10 cellular contexts compared by ENCODE assay signal in genomic region chr9:6845881-6846280, GRCh38.
A peak's percentile ranks its signal among the peaks of the same experiment; 100 is the strongest.
DNase-seq lines count a peak whose midpoint lies in the region; ATAC-seq and TF ChIP-seq lines count a peak whose summit lies in the region.
"Had no signal": no experiment of that assay in that cellular context is flagged by ENCODE, and none has a peak within 500 bp of the region (broad histone marks: within the 10 kb centered on the region; RNA-seq: fewer than 3 reads in every experiment).

No MANE protein-coding gene starts in this region.

- WGBS in heart right ventricle, 2 donors, result 46 to 64% methylated on average over 2 of the region's 2 CpGs
- WGBS in trophoblast cell (ENCODE audit: extremely low coverage, insufficient coverage, insufficient read length), result no CpG with 5 or more reads among the region's 2 CpGs

- no peak overlapping the region for H4K8ac ChIP-seq in trophoblast cell (ENCODE audit: low read depth, low read length)

- H3K79me1 ChIP-seq in trophoblast cell (ENCODE audit: low read length), result no peaks in the 10 kb centered on the region

- H3K23ac ChIP-seq in trophoblast cell (ENCODE audit: low read length), result no peak overlapping the region

- H2BK5ac ChIP-seq in trophoblast cell (ENCODE audit: low read depth, low read length, poor library complexity), result no peak overlapping the region

- H3K4me1 Mint-ChIP-seq in activated CD8-positive, alpha-beta memory T cell treated with anti-CD3 and anti-CD28 coated beads, Interleukin-2, amount 10 ng/mL, durations not matched to agents 7 days and 5 days, result peaks cover 1% of the 10 kb centered on the region

- no peak overlapping the region for H3K4me3 Mint-ChIP-seq in activated CD8-positive, alpha-beta memory T cell treated with anti-CD3 and anti-CD28 coated beads, Interleukin-2, amount 10 ng/mL, durations not matched to agents 7 days and 5 days

- H3K36me3 ChIP-seq in heart right ventricle (peaks cover 0 to 23% (median 0%) of the 10 kb centered on the region in 9 donors), trophoblast cell (ENCODE audit: control insufficient read depth in 1 of 2, insufficient read depth in 2 of 2, low read length in 2 of 2) (no peaks in the 10 kb centered on the region)

- no peak overlapping the region for H3K4ac ChIP-seq in trophoblast cell (ENCODE audit: low read depth, low read length)

- H2AK5ac ChIP-seq in trophoblast cell (ENCODE audit: low read length), result no peak overlapping the region

- no peaks in the 10 kb centered on the region for H3K79me2 ChIP-seq in trophoblast cell (ENCODE audit: control insufficient read depth, insufficient read depth, low read length, poor library complexity)

- TF ChIP-seq CTCF in heart right ventricle (IDR thresholded peaks at IDR 0.05), result peak in 7 of 9 donors; percentile 28 to 60 (median 41)

- no peak overlapping the region for H3K9ac ChIP-seq in trophoblast cell (ENCODE audit: low read length)

- no peak overlapping the region for H2AFZ ChIP-seq in trophoblast cell (ENCODE audit: insufficient read depth, low read length, poor library complexity)

- no peak overlapping the region for H3K27ac Mint-ChIP-seq in activated CD8-positive, alpha-beta memory T cell treated with anti-CD3 and anti-CD28 coated beads, Interleukin-2, amount 10 ng/mL, durations not matched to agents 7 days and 5 days

- H3K9me3 Mint-ChIP-seq in activated CD8-positive, alpha-beta memory T cell treated with anti-CD3 and anti-CD28 coated beads, Interleukin-2, amount 10 ng/mL, durations not matched to agents 7 days and 5 days (ENCODE audit: low read depth), result no peaks in the 10 kb centered on the region

- peak; percentile 10 for DNase-seq in DMS 273 (lab: John Stamatoyannopoulos, UW; ENCODE audit: unreplicated experiment)
- DNase-seq in DMS 273 treated with DMSO at 0.1 percent for 48 hours (lab: John Stamatoyannopoulos, UW), result no peak
- peak; percentile 9 for DNase-seq in RKO (ENCODE audit: low spot score)
- DNase-seq in heart right ventricle, result no peak
- DNase-seq in trophoblast cell, result peak; percentile 5 to 53
- no peak for DNase-seq in activated CD8-positive, alpha-beta memory T cell treated with anti-CD3 and anti-CD28 coated beads, Interleukin-2, amount 10 ng/mL, durations not matched to agents 7 days and 5 days
- DNase-seq: Karpas-422, RPMI8226 had no signal

- no peak overlapping the region for H4K12ac ChIP-seq in trophoblast cell (ENCODE audit: low read depth, low read length)

- H3K4me1 ChIP-seq in heart right ventricle, result peaks cover 0 to 7% (median 0%) of the 10 kb centered on the region in 9 donors
- H3K4me1 ChIP-seq in trophoblast cell (ENCODE audit: control insufficient read depth in 1 of 2, insufficient read depth in 2 of 2, low read length in 2 of 2), result no peaks in the 10 kb centered on the region

- no peak overlapping the region for H3K4me2 ChIP-seq in trophoblast cell (ENCODE audit: low read length)

- no peak overlapping the region for H2BK12ac ChIP-seq in trophoblast cell (ENCODE audit: low read length)

- H3K4me3 ChIP-seq in heart right ventricle (no peak overlapping the region), trophoblast cell (ENCODE audit: low read depth, low read length) (no peak overlapping the region)

- H4K91ac ChIP-seq in trophoblast cell (ENCODE audit: low read depth, low read length), result no peak overlapping the region

- peaks cover 14% of the 10 kb centered on the region for H3K36me3 Mint-ChIP-seq in activated CD8-positive, alpha-beta memory T cell treated with anti-CD3 and anti-CD28 coated beads, Interleukin-2, amount 10 ng/mL, durations not matched to agents 7 days and 5 days

- H3K27me3 Mint-ChIP-seq in activated CD8-positive, alpha-beta memory T cell treated with anti-CD3 and anti-CD28 coated beads, Interleukin-2, amount 10 ng/mL, durations not matched to agents 7 days and 5 days, result no peaks in the 10 kb centered on the region

- H3K14ac ChIP-seq in trophoblast cell (ENCODE audit: low read length), result no peak overlapping the region

- CTCF ChIA-PET in activated CD8-positive, alpha-beta memory T cell treated with anti-CD3 and anti-CD28 coated beads, Interleukin-2, amount 10 ng/mL, durations not matched to agents 7 days and 5 days (lab: Charles Lee), result interaction anchor here (1.4 kb wide), 1 partner anchor 28 kb away, joined by 4 read pairs; no protein-coding TSS in a partner anchor

- H3K9me3 ChIP-seq in heart right ventricle (no peaks in the 10 kb centered on the region), trophoblast cell (ENCODE audit: insufficient read depth, low read depth, low read length) (no peaks in the 10 kb centered on the region)

- H3K27ac ChIP-seq in heart right ventricle (no peak overlapping the region), trophoblast cell (ENCODE audit: low read depth, low read length) (no peak overlapping the region)

- no peak overlapping the region for H2BK120ac ChIP-seq in trophoblast cell (ENCODE audit: insufficient read depth, low read length, poor library complexity)

- H3K27me3 ChIP-seq in heart right ventricle (no peaks in the 10 kb centered on the region), trophoblast cell (ENCODE audit: insufficient read depth, low read length) (no peaks in the 10 kb centered on the region)

- no peak overlapping the region for H3K18ac ChIP-seq in trophoblast cell (ENCODE audit: low read length)

- intact Hi-C loops in heart right ventricle (cut with DNase I), result loop anchor here in 1 of 10 donors (10.0 kb wide), 1 partner anchor 61 kb away; no protein-coding TSS in a partner anchor

- ATAC-seq in heart right ventricle (peak in 6 of 8 donors; percentile 50 to 74 (median 61)), HG03432 (IDR thresholded peaks at IDR 0.05; ENCODE audit: unreplicated experiment) (no peak), GM19035 (IDR thresholded peaks at IDR 0.05; ENCODE audit: unreplicated experiment) (no peak)
- ATAC-seq in activated CD8-positive, alpha-beta memory T cell treated with anti-CD3 and anti-CD28 coated beads, Interleukin-2, amount 10 ng/mL, durations not matched to agents 7 days and 5 days, result no peak

Comparison
In these comparisons a context has a peak if more than half of its experiments do, and no peak if none do; other contexts are left out.
1. DNase-seq: peak in DMS 273 (single experiment), RKO (single experiment) and trophoblast cell (2 of 2); none in DMS 273 treated with DMSO at 0.1 percent for 48 hours (single experiment), heart right ventricle (0 of 2) and activated CD8-positive, alpha-beta memory T cell treated with anti-CD3 and anti-CD28 coated beads, Interleukin-2, amount 10 ng/mL, durations not matched to agents 7 days and 5 days (single experiment).
2. ATAC-seq: peak in heart right ventricle (6 of 8); none in HG03432 (single experiment), activated CD8-positive, alpha-beta memory T cell treated with anti-CD3 and anti-CD28 coated beads, Interleukin-2, amount 10 ng/mL, durations not matched to agents 7 days and 5 days (single experiment) and GM19035 (single experiment).